1 cellular context compared by ENCODE assay signal in the genomic region with DNA sequence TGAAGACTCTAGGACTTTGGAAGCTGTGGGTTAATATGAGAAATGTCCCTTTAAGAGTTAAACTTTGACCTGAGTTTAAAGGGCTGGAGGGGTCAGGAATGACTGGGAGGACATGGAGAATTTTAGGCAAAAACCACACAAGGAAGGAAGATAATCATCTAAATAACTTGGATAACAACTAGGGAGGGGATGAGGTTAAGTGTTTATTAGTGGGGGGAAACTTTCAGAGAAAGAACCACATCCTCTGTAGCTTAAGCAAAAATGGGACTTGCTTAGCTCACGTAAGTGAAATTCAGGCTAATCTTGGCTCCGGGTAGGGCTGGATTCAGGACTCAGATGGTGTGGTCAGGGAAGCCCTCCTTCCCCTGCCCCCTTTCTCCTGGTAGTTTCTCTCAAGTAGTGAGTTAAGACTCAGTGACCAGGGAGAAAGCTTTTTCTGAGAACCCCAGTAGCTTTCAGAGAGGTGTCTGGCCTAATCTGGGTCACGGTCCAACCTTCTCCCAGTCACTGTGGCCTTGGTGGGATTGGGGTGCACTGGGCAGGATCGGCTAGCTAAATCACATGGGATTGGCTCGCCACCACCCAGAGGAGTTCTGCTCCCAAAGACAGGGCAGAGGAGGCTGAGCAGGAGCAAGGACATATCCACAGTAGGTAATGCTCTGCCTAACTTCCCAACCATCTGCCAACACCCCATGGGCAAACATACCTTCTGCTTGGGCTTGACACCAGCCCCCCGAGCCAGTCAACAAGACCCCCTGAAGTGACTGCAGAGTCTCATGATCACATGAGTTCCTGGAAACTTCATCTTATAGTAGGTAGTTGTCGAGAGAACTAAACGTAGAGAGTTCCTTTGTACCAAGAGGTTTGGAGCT.
TF ChIP-seq lines count a peak whose summit lies in the region.

No MANE protein-coding gene starts in this region.

TF ChIP-seq in HEK293, 187 proteins besides CTCF, POLR2A, EP300 and RAD21:
- TF ChIP-seq, protein P1, sequence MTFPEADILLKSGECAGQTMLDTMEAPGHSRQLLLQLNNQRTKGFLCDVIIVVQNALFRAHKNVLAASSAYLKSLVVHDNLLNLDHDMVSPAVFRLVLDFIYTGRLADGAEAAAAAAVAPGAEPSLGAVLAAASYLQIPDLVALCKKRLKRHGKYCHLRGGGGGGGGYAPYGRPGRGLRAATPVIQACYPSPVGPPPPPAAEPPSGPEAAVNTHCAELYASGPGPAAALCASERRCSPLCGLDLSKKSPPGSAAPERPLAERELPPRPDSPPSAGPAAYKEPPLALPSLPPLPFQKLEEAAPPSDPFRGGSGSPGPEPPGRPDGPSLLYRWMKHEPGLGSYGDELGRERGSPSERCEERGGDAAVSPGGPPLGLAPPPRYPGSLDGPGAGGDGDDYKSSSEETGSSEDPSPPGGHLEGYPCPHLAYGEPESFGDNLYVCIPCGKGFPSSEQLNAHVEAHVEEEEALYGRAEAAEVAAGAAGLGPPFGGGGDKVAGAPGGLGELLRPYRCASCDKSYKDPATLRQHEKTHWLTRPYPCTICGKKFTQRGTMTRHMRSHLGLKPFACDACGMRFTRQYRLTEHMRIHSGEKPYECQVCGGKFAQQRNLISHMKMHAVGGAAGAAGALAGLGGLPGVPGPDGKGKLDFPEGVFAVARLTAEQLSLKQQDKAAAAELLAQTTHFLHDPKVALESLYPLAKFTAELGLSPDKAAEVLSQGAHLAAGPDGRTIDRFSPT (tag by site-specific recombination; IDR thresholded peaks at IDR 0.05) = no peak
- TF ChIP-seq TRIM28 (IDR thresholded peaks at IDR 0.05; ENCODE audit: borderline replicate concordance, low read length) (no peak), PRDM1 (tag by site-specific recombination; IDR thresholded peaks at IDR 0.05) (peak; percentile 33; the same call in 1 of the 2 replicates), ZNF16 (tag by site-specific recombination; IDR thresholded peaks at IDR 0.05; ENCODE audit: low read depth) (no peak), ZNF157 (tag by site-specific recombination; IDR thresholded peaks at IDR 0.05) (no peak), ZNF701 (tag by site-specific recombination; IDR thresholded peaks at IDR 0.05) (no peak), ZNF600 (tag by site-specific recombination; IDR thresholded peaks at IDR 0.05) (no peak), ZNF561 (tag by site-specific recombination; IDR thresholded peaks at IDR 0.05; ENCODE audit: borderline replicate concordance) (no peak), ZNF324 (tag by site-specific recombination; IDR thresholded peaks at IDR 0.05) (no peak)
